In genomic region chr12:132153501-132154340, GRCh38 we compare ENCODE assay signal across 8 cellular contexts. TPM values are rescaled to one million over a fixed set of nuclear protein-coding genes. Genes with fewer than 3 reads are reported as not detected.
DNase-seq lines count a peak whose midpoint lies in the region; ATAC-seq and TF ChIP-seq lines count a peak whose summit lies in the region.

No MANE protein-coding gene starts in this region.

- no peaks in the 10 kb centered on the region for H3K27me3 Mint-ChIP-seq in brain

- H3K9me3 Mint-ChIP-seq in brain, result no peaks in the 10 kb centered on the region

- H3K36me3 Mint-ChIP-seq in brain, result no peaks in the 10 kb centered on the region

- no peak overlapping the region for H3K4me3 Mint-ChIP-seq in brain

- peak; percentile 86 for ATAC-seq in HG02678 (IDR thresholded peaks at IDR 0.05; ENCODE audit: unreplicated experiment)

- TF ChIP-seq CTCF in GM10266 (IDR thresholded peaks at IDR 0.05; ENCODE audit: control insufficient read depth, insufficient read depth, low read depth, missing control alignments), result peak; percentile 94
- TF ChIP-seq CTCF in brain (conservative IDR thresholded peaks at IDR 0.05), result peak; percentile 91 to 98

- peak; percentile 90 for DNase-seq in GM10266 (ENCODE audit: extremely low spot score)
- DNase-seq in NCI-H1694 treated with DMSO at 0.1 percent for 48 hours (lab: John Stamatoyannopoulos, UW), result peak; percentile 54
- peak; percentile 67 for DNase-seq in UCSD-AML1 (lab: John Stamatoyannopoulos, UW; ENCODE audit: unreplicated experiment)
- DNase-seq in inferior parietal cortex (ENCODE audit: extremely low spot score), result peak; percentile 47
- peak; percentile 66 for DNase-seq in stimulated activated CD4-positive, alpha-beta T cell treated with anti-CD3 and anti-CD28 coated beads, Interleukin-12 subunit alpha, Interleukin-12 subunit beta, amount 100 ng/mL, for 4 hours
- DNase-seq in GOT3 (lab: John Stamatoyannopoulos, UW), result no peak

- H3K27ac Mint-ChIP-seq in brain, result peak overlapping the region in 2 of 5 experiments; percentile 37 to 69

- H3K4me1 Mint-ChIP-seq in brain, result no peaks in the 10 kb centered on the region

RNA-seq across cellular contexts. Expression of gene NOC4L, which starts 9.5 kb away (rescaled TPM):
- polyA plus RNA-seq in brain (ENCODE audit: insufficient read depth, low read depth, low replicate concordance), result 30.6 TPM

RNA-seq across cellular contexts. Expression of gene DDX51, which starts 9.6 kb away (rescaled TPM):
- polyA plus RNA-seq in brain (ENCODE audit: insufficient read depth, low read depth, low replicate concordance), result 19.3 TPM
